1 cellular context compared by ENCODE assay signal in genomic region chr14:61042220-61042619, GRCh38.
TF ChIP-seq lines count a peak whose summit lies in the region.

No MANE protein-coding gene starts in this region.

TF ChIP-seq in HepG2, 621 proteins besides CTCF, POLR2A, EP300 and RAD21 (continued from another document and continues in another):
- 0 out of 2 replicates have a peak, but pooled peaks have one; percentile 33 for TF ChIP-seq SMAD3 (CRISPR knock-in tag; IDR thresholded peaks at IDR 0.05)
- no peak for TF ChIP-seq ZNF530 (CRISPR knock-in tag; IDR thresholded peaks at IDR 0.05; ENCODE audit: low read depth)
- TF ChIP-seq FOXP1 (IDR thresholded peaks at IDR 0.05) = peak; percentile 93
- peak; percentile 98 for TF ChIP-seq FOXP1 (CRISPR knock-in tag; IDR thresholded peaks at IDR 0.05)
- TF ChIP-seq ARNT (IDR thresholded peaks at IDR 0.05) = no peak
- TF ChIP-seq POGZ (CRISPR knock-in tag; IDR thresholded peaks at IDR 0.05) = peak; percentile 17; the same call in 1 of the 2 replicates
- no peak for TF ChIP-seq ZNF883 (CRISPR knock-in tag; IDR thresholded peaks at IDR 0.05; ENCODE audit: not compliant biosample characterization)
- TF ChIP-seq GTF2F1 (IDR thresholded peaks at IDR 0.05; ENCODE audit: low read length) = no peak
- peak; percentile 70 for TF ChIP-seq PAXIP1 (CRISPR knock-in tag; conservative IDR thresholded peaks at IDR 0.05)
- no peak for TF ChIP-seq ESRRA (CRISPR knock-in tag; IDR thresholded peaks at IDR 0.05; ENCODE audit: low read depth)
- TF ChIP-seq CC2D1A (CRISPR knock-in tag; IDR thresholded peaks at IDR 0.05) = no peak
- peak; percentile 92 for TF ChIP-seq RXRB (CRISPR knock-in tag; IDR thresholded peaks at IDR 0.05; ENCODE audit: borderline replicate concordance)
- no peak for TF ChIP-seq CREB3 (CRISPR knock-in tag; IDR thresholded peaks at IDR 0.05)
- TF ChIP-seq TCF12 (IDR thresholded peaks at IDR 0.05) = no peak
- no peak for TF ChIP-seq TCF12 (CRISPR knock-in tag; IDR thresholded peaks at IDR 0.05)
- peak; percentile 71 for TF ChIP-seq SAP130 (CRISPR knock-in tag; IDR thresholded peaks at IDR 0.05; ENCODE audit: low read depth)
- no peak for TF ChIP-seq ZFY (CRISPR knock-in tag; IDR thresholded peaks at IDR 0.05)
- no peak for TF ChIP-seq AGO2 (optimal IDR thresholded peaks at IDR 0.05; ENCODE audit: low read depth, low read length)
- TF ChIP-seq ZNF20 (CRISPR knock-in tag; IDR thresholded peaks at IDR 0.05) = no peak
- TF ChIP-seq TAF1 (CRISPR knock-in tag; IDR thresholded peaks at IDR 0.05) = no peak
- no peak for TF ChIP-seq ZSCAN20 (CRISPR knock-in tag; IDR thresholded peaks at IDR 0.05; ENCODE audit: borderline replicate concordance)
- TF ChIP-seq KAT7 (CRISPR knock-in tag; IDR thresholded peaks at IDR 0.05; ENCODE audit: borderline replicate concordance) = no peak
- no peak for TF ChIP-seq ZNF776 (CRISPR knock-in tag; IDR thresholded peaks at IDR 0.05)
- TF ChIP-seq ARID2 (CRISPR knock-in tag; IDR thresholded peaks at IDR 0.05; ENCODE audit: borderline replicate concordance) = no peak
- TF ChIP-seq LBX2 (CRISPR knock-in tag; IDR thresholded peaks at IDR 0.05; ENCODE audit: borderline replicate concordance) = no peak
- peak; percentile 47 for TF ChIP-seq MED1 (CRISPR knock-in tag; IDR thresholded peaks at IDR 0.05)
- no peak for TF ChIP-seq CSRNP2 (CRISPR knock-in tag; conservative IDR thresholded peaks at IDR 0.05; ENCODE audit: low read depth)
- TF ChIP-seq, protein P1, sequence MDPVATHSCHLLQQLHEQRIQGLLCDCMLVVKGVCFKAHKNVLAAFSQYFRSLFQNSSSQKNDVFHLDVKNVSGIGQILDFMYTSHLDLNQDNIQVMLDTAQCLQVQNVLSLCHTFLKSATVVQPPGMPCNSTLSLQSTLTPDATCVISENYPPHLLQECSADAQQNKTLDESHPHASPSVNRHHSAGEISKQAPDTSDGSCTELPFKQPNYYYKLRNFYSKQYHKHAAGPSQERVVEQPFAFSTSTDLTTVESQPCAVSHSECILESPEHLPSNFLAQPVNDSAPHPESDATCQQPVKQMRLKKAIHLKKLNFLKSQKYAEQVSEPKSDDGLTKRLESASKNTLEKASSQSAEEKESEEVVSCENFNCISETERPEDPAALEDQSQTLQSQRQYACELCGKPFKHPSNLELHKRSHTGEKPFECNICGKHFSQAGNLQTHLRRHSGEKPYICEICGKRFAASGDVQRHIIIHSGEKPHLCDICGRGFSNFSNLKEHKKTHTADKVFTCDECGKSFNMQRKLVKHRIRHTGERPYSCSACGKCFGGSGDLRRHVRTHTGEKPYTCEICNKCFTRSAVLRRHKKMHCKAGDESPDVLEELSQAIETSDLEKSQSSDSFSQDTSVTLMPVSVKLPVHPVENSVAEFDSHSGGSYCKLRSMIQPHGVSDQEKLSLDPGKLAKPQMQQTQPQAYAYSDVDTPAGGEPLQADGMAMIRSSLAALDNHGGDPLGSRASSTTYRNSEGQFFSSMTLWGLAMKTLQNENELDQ (CRISPR knock-in tag; IDR thresholded peaks at IDR 0.05; ENCODE audit: borderline replicate concordance) = no peak
- TF ChIP-seq ZNF275 (CRISPR knock-in tag; IDR thresholded peaks at IDR 0.05; ENCODE audit: borderline replicate concordance) = no peak
- TF ChIP-seq, protein P2, sequence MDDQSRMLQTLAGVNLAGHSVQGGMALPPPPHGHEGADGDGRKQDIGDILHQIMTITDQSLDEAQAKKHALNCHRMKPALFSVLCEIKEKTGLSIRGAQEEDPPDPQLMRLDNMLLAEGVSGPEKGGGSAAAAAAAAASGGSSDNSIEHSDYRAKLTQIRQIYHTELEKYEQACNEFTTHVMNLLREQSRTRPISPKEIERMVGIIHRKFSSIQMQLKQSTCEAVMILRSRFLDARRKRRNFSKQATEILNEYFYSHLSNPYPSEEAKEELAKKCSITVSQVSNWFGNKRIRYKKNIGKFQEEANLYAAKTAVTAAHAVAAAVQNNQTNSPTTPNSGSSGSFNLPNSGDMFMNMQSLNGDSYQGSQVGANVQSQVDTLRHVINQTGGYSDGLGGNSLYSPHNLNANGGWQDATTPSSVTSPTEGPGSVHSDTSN (CRISPR knock-in tag; IDR thresholded peaks at IDR 0.05; ENCODE audit: borderline replicate concordance) = no peak
- TF ChIP-seq ZNF768 (CRISPR knock-in tag; IDR thresholded peaks at IDR 0.05) = no peak
- TF ChIP-seq RELA (CRISPR knock-in tag; IDR thresholded peaks at IDR 0.05) = no peak
- TF ChIP-seq NFIC (IDR thresholded peaks at IDR 0.05; ENCODE audit: low read length) = peak; percentile 91; the same call in 1 of the 2 replicates
- no peak for TF ChIP-seq NPAS2 (CRISPR knock-in tag; IDR thresholded peaks at IDR 0.05; ENCODE audit: borderline replicate concordance)
- TF ChIP-seq, protein P3, sequence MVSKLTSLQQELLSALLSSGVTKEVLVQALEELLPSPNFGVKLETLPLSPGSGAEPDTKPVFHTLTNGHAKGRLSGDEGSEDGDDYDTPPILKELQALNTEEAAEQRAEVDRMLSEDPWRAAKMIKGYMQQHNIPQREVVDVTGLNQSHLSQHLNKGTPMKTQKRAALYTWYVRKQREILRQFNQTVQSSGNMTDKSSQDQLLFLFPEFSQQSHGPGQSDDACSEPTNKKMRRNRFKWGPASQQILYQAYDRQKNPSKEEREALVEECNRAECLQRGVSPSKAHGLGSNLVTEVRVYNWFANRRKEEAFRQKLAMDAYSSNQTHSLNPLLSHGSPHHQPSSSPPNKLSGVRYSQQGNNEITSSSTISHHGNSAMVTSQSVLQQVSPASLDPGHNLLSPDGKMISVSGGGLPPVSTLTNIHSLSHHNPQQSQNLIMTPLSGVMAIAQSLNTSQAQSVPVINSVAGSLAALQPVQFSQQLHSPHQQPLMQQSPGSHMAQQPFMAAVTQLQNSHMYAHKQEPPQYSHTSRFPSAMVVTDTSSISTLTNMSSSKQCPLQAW (CRISPR knock-in tag; IDR thresholded peaks at IDR 0.05) = no peak
- TF ChIP-seq ZNF256 (CRISPR knock-in tag; conservative IDR thresholded peaks at IDR 0.05) = no peak
- no peak for TF ChIP-seq ZNF207 (IDR thresholded peaks at IDR 0.05; ENCODE audit: borderline replicate concordance)
- no peak for TF ChIP-seq RFX3 (CRISPR knock-in tag; IDR thresholded peaks at IDR 0.05)
- TF ChIP-seq SMC3 (IDR thresholded peaks at IDR 0.05; ENCODE audit: low read length) = no peak
- TF ChIP-seq ZNF770 (CRISPR knock-in tag; IDR thresholded peaks at IDR 0.05) = no peak
- TF ChIP-seq, protein P4, sequence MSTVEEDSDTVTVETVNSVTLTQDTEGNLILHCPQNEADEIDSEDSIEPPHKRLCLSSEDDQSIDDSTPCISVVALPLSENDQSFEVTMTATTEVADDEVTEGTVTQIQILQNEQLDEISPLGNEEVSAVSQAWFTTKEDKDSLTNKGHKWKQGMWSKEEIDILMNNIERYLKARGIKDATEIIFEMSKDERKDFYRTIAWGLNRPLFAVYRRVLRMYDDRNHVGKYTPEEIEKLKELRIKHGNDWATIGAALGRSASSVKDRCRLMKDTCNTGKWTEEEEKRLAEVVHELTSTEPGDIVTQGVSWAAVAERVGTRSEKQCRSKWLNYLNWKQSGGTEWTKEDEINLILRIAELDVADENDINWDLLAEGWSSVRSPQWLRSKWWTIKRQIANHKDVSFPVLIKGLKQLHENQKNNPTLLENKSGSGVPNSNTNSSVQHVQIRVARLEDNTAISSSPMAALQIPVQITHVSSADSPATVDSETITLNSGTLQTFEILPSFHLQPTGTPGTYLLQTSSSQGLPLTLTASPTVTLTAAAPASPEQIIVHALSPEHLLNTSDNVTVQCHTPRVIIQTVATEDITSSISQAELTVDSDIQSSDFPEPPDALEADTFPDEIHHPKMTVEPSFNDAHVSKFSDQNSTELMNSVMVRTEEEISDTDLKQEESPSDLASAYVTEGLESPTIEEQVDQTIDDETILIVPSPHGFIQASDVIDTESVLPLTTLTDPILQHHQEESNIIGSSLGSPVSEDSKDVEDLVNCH (CRISPR knock-in tag; IDR thresholded peaks at IDR 0.05) = no peak
- no peak for TF ChIP-seq ZNF282 (IDR thresholded peaks at IDR 0.05; ENCODE audit: partially characterized antibody)
- TF ChIP-seq TP53 (CRISPR knock-in tag; conservative IDR thresholded peaks at IDR 0.05) = no peak
- peak; percentile 52; the same call in 1 of the 2 replicates for TF ChIP-seq ZNF24 (IDR thresholded peaks at IDR 0.05)
- no peak for TF ChIP-seq HMGA1 (CRISPR knock-in tag; conservative IDR thresholded peaks at IDR 0.05)
- no peak for TF ChIP-seq ZNF292 (CRISPR knock-in tag; IDR thresholded peaks at IDR 0.05; ENCODE audit: borderline replicate concordance, low read depth)
